In the genomic region with DNA sequence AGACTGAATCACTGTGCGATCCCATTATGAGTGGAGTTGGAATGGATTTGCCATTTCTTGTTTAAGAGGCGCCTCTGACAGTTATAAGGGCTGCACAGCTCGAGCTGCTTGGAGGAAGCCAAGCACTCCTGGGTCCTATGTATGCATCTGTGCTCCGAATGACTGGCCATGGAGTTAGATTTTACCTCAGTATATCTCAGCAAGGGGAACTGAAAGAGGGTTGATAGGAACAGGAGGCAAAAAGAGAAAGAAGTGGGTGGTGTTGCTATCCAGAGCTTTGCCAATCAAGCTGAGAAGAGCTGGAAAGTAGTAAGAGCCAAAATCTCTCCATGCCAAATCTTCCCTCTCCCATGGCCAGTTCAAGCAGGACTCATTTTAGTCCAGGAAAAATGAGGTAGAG, we compare ENCODE assay signal across 27 cellular contexts.
DNase-seq lines count a peak whose midpoint lies in the region; ATAC-seq, FAIRE-seq and TF ChIP-seq lines count a peak whose summit lies in the region.
"Had no signal": no experiment of that assay in that cellular context is flagged by ENCODE, and none has a peak within 500 bp of the region (broad histone marks: within the 10 kb centered on the region; RNA-seq: fewer than 3 reads in every experiment).

No MANE protein-coding gene starts in this region.

- no peak overlapping the region for H3K4me2 ChIP-seq in H1 (ENCODE audit: insufficient read depth in 1 of 2, low read depth in 2 of 2, low read length in 2 of 2)
- H3K4me2 ChIP-seq: SK-N-SH had no signal

- no peaks in the 10 kb centered on the region for H3K4me1 Mint-ChIP-seq in stimulated activated naive B cell treated with anti-CD40 and anti-IgM and Interleukin-4, amounts not matched to agents 10 μg/mL and 1 μg/mL and 100 μg/mL, for 72 hours
- H3K4me1 Mint-ChIP-seq: stimulated activated memory B cell treated with anti-CD40 and anti-IgM and Interleukin-4, amounts not matched to agents 10 μg/mL and 1 μg/mL and 100 μg/mL, for 72 hours; T-helper 17 cell had no signal

- no peak for TF ChIP-seq CTCF in H1 (IDR thresholded peaks at IDR 0.05; ENCODE audit: control extremely low read depth in 1 of 3, insufficient read depth in 1 of 3, low read depth in 1 of 3, low read length in 3 of 3)

- H2BK5ac ChIP-seq in H1 (ENCODE audit: low read depth, low read length): peak overlapping the region; percentile 12; the same call in 1 of the 2 replicates

- TF ChIP-seq RAD21 in H1 (IDR thresholded peaks at IDR 0.05 in 1 of 2, conservative IDR thresholded peaks at IDR 0.05 in 1 of 2; ENCODE audit: low read depth in 2 of 2, low read length in 2 of 2): no peak

- H3K36me3 ChIP-seq in H1 (ENCODE audit: control insufficient read depth in 2 of 4, insufficient read depth in 4 of 4, low read length in 3 of 4): no peaks in the 10 kb centered on the region
- H3K36me3 ChIP-seq: HAP-1, heart left ventricle, neutrophil, prostate gland, suprapubic skin, upper lobe of right lung had no signal

- no peak overlapping the region for H3K4me3 ChIP-seq in H1 (ENCODE audit: extremely low read depth in 1 of 4, insufficient read depth in 2 of 4, low read depth in 3 of 4, low read length in 4 of 4)
- H3K4me3 ChIP-seq: HAP-1, prostate gland, suprapubic skin, upper lobe of right lung had no signal

- H3K27me3 ChIP-seq in H1 (replicated peaks in 1 of 4; ENCODE audit: control insufficient read depth in 3 of 4, extremely low read depth in 1 of 4, insufficient read depth in 3 of 4, low read length in 3 of 4): no peaks in the 10 kb centered on the region
- H3K27me3 ChIP-seq: heart left ventricle, neutrophil, suprapubic skin, upper lobe of right lung had no signal

- H3K4ac ChIP-seq in H1 (replicated peaks; ENCODE audit: insufficient read length, low read depth, low read length): peak overlapping the region; percentile 46

- no peaks in the 10 kb centered on the region for H4K20me1 ChIP-seq in H1 (replicated peaks in 1 of 2; ENCODE audit: control insufficient read depth in 1 of 2, insufficient read depth in 2 of 2, low read length in 2 of 2)

- DNase-seq in H1 (ENCODE audit: low read depth in 1 of 2, low spot score in 2 of 2): no peak
- DNase-seq in stimulated activated naive B cell treated with anti-CD40 and anti-IgM and Interleukin-4, amounts not matched to agents 10 μg/mL and 1 μg/mL and 100 μg/mL, for 72 hours: no peak
- DNase-seq in activated T-cell treated with anti-CD3 and anti-CD28 coated beads for 4 hours: no peak
- no peak for DNase-seq in NCI-H1694 treated with DMSO at 0.1 percent for 48 hours (lab: John Stamatoyannopoulos, UW)
- DNase-seq in NK-92 treated with Interleukin-12 subunit alpha and Interleukin-12 subunit beta, amount 100 ng/mL, for 24 hours (lab: John Stamatoyannopoulos, UW): no peak
- DNase-seq: activated CD8-positive, alpha-beta T cell treated with anti-CD3 and anti-CD28 coated beads for 36 hours; effector CD8-positive, alpha-beta T cell; heart left ventricle; IMR-90; NCI-H1092; OCI-M1; SK-N-SH; stimulated activated CD4-positive, alpha-beta T cell treated with anti-CD3 and anti-CD28 coated beads, Interleukin-12 subunit alpha, Interleukin-12 subunit beta, amount 100 ng/mL, for 4 hours; stimulated activated CD4-positive, alpha-beta T cell treated with anti-CD3 and anti-CD28 coated beads, Interleukin-4, amount 100 ng/mL, for 24 hours; T-helper 17 cell; upper lobe of right lung had no signal

- H3K27ac ChIP-seq in H1 (ENCODE audit: low read depth, low read length): no peak overlapping the region
- H3K27ac ChIP-seq: neutrophil, prostate gland, suprapubic skin, upper lobe of right lung had no signal

- no peak for TF ChIP-seq EP300 in H1 (IDR thresholded peaks at IDR 0.05; ENCODE audit: borderline replicate concordance in 1 of 2, low read depth in 2 of 2, low read length in 2 of 2)

- no peak overlapping the region for H2BK120ac ChIP-seq in H1 (replicated peaks; ENCODE audit: low read depth, low read length)

- no peaks in the 10 kb centered on the region for H3K9me3 ChIP-seq in H1 (ENCODE audit: insufficient read depth in 2 of 2, low read depth in 1 of 2, low read length in 1 of 2)
- H3K9me3 ChIP-seq: HAP-1, heart left ventricle, neutrophil, prostate gland, SK-N-SH, suprapubic skin, upper lobe of right lung had no signal

- 92% methylated on average over 4 of the region's 4 CpGs; no CpG with 5 or more reads in 1 of the 2 experiments for WGBS in H1 (ENCODE audit: extremely low coverage in 1 of 2, insufficient coverage in 1 of 2, insufficient read length in 1 of 2, insufficient replicate concordance in 2 of 2, low coverage in 1 of 2, low lambda C conversion rate in 2 of 2, missing lambda C conversion rate in 1 of 2), 2 experiments

- no peaks in the 10 kb centered on the region for H3K23me2 ChIP-seq in H1 (ENCODE audit: low read depth, low read length)

- POLR2A ChIA-PET in H1 (lab: Charles Lee; ENCODE audit: partially characterized antibody): no interaction called here

- H2BK20ac ChIP-seq in H1 (ENCODE audit: low read length): peak overlapping the region; percentile 67

- peak overlapping the region; percentile 61 for H2BK12ac ChIP-seq in H1 (ENCODE audit: low read depth, low read length)

- peak overlapping the region; percentile 25 for H2AFZ ChIP-seq in H1 (ENCODE audit: low read length)

- no peak overlapping the region for H3K18ac ChIP-seq in H1 (ENCODE audit: extremely low read depth, low read length)

- H2AK5ac ChIP-seq in H1 (ENCODE audit: low read depth, low read length): no peak overlapping the region

- H3K4me3 Mint-ChIP-seq in stimulated activated naive B cell treated with anti-CD40 and anti-IgM and Interleukin-4, amounts not matched to agents 10 μg/mL and 1 μg/mL and 100 μg/mL, for 72 hours: no peak overlapping the region
- H3K4me3 Mint-ChIP-seq: activated CD8-positive, alpha-beta T cell treated with anti-CD3 and anti-CD28 coated beads for 36 hours; stimulated activated memory B cell treated with anti-CD40 and anti-IgM and Interleukin-4, amounts not matched to agents 10 μg/mL and 1 μg/mL and 100 μg/mL, for 72 hours; T-helper 17 cell had no signal

- H3K27ac Mint-ChIP-seq in stimulated activated naive B cell treated with anti-CD40 and anti-IgM and Interleukin-4, amounts not matched to agents 10 μg/mL and 1 μg/mL and 100 μg/mL, for 72 hours: no peak overlapping the region
- H3K27ac Mint-ChIP-seq: activated CD8-positive, alpha-beta T cell treated with anti-CD3 and anti-CD28 coated beads for 36 hours; activated naive CD4-positive, alpha-beta T cell treated with anti-CD3 and anti-CD28 coated beads, Interleukin-2, amount 50 U/mL, for 72 hours; stimulated activated memory B cell treated with anti-CD40 and anti-IgM and Interleukin-4, amounts not matched to agents 10 μg/mL and 1 μg/mL and 100 μg/mL, for 72 hours; T-helper 17 cell had no signal

- no peak overlapping the region for H3K9ac ChIP-seq in H1 (replicated peaks in 1 of 4; ENCODE audit: extremely low read depth in 1 of 4, low read depth in 3 of 4, low read length in 3 of 4)
- H3K9ac ChIP-seq: SK-N-SH had no signal

- H3K56ac ChIP-seq in H1 (replicated peaks; ENCODE audit: insufficient read length, low read depth, low read length): no peak overlapping the region

- TF ChIP-seq POLR2A in H1 (IDR thresholded peaks at IDR 0.05; ENCODE audit: control extremely low read depth in 1 of 2, low read depth in 2 of 2, low read length in 2 of 2): no peak

- no peaks in the 10 kb centered on the region for H3K79me2 ChIP-seq in H1 (ENCODE audit: control insufficient read depth in 1 of 2, insufficient read depth in 2 of 2, low read length in 2 of 2)

- peaks cover 0 to 10% (median 5%) of the 10 kb centered on the region in 4 experiments; a peak in 5 of 7 replicates for H3K4me1 ChIP-seq in H1 (replicated peaks in 1 of 4; ENCODE audit: control insufficient read depth in 3 of 4, insufficient read depth in 4 of 4, low read length in 3 of 4)
- H3K4me1 ChIP-seq: HAP-1, heart left ventricle, prostate gland, suprapubic skin, upper lobe of right lung had no signal

- peak overlapping the region; percentile 75 for H4K91ac ChIP-seq in H1 (replicated peaks; ENCODE audit: insufficient read length, low read length)

- H3K9me3 Mint-ChIP-seq in stimulated activated naive B cell treated with anti-CD40 and anti-IgM and Interleukin-4, amounts not matched to agents 10 μg/mL and 1 μg/mL and 100 μg/mL, for 72 hours: peaks cover 0 to 1% of the 10 kb centered on the region in 2 donors
- H3K9me3 Mint-ChIP-seq: activated CD8-positive, alpha-beta T cell treated with anti-CD3 and anti-CD28 coated beads for 36 hours; activated naive CD4-positive, alpha-beta T cell treated with anti-CD3 and anti-CD28 coated beads, Interleukin-2, amount 50 U/mL, for 72 hours had no signal

- H3K14ac ChIP-seq in H1 (ENCODE audit: insufficient read length): no peak overlapping the region

- H2BK15ac ChIP-seq in H1 (ENCODE audit: low read length): no peak overlapping the region

- no peaks in the 10 kb centered on the region for H3K27me3 Mint-ChIP-seq in stimulated activated naive B cell treated with anti-CD40 and anti-IgM and Interleukin-4, amounts not matched to agents 10 μg/mL and 1 μg/mL and 100 μg/mL, for 72 hours
- H3K27me3 Mint-ChIP-seq: activated CD8-positive, alpha-beta T cell treated with anti-CD3 and anti-CD28 coated beads for 36 hours; stimulated activated memory B cell treated with anti-CD40 and anti-IgM and Interleukin-4, amounts not matched to agents 10 μg/mL and 1 μg/mL and 100 μg/mL, for 72 hours; T-helper 17 cell had no signal

- H4K5ac ChIP-seq in H1 (ENCODE audit: insufficient read length, low read depth, low read length): no peak overlapping the region

- H4K8ac ChIP-seq in H1 (ENCODE audit: extremely low read depth, insufficient read depth, low read length): no peak overlapping the region

- H3K23ac ChIP-seq in H1 (ENCODE audit: insufficient read length): no peak overlapping the region

- no peak for FAIRE-seq in H1 (lab: Jason Lieb, UNC)
- FAIRE-seq: colon, GM12892 had no signal

- no peaks in the 10 kb centered on the region for H3K79me1 ChIP-seq in H1 (ENCODE audit: low read depth, low read length)

- CTCF ChIA-PET in H1 (lab: Charles Lee; ENCODE audit: partially characterized antibody): interaction anchor here (1.2 kb wide), 1 partner anchor 211 kb away, joined by 4 read pairs; no protein-coding TSS in a partner anchor

- ATAC-seq in GM19351 (IDR thresholded peaks at IDR 0.05; ENCODE audit: unreplicated experiment) (peak; percentile 86), HG03025 (IDR thresholded peaks at IDR 0.05; ENCODE audit: low FRiP score, unreplicated experiment) (peak; percentile 66)
- ATAC-seq in stimulated activated naive B cell treated with anti-CD40 and anti-IgM and Interleukin-4, amounts not matched to agents 10 μg/mL and 1 μg/mL and 100 μg/mL, for 72 hours (replicated peaks): peak; percentile 29 to 55
- ATAC-seq: activated CD8-positive, alpha-beta T cell treated with anti-CD3 and anti-CD28 coated beads for 36 hours; activated naive CD4-positive, alpha-beta T cell treated with anti-CD3 and anti-CD28 coated beads, Interleukin-2, amount 50 U/mL, for 72 hours; heart left ventricle; sciatic nerve; stimulated activated memory B cell treated with anti-CD40 and anti-IgM and Interleukin-4, amounts not matched to agents 10 μg/mL and 1 μg/mL and 100 μg/mL, for 72 hours; T-helper 17 cell; upper lobe of right lung had no signal

- H3K36me3 Mint-ChIP-seq in stimulated activated naive B cell treated with anti-CD40 and anti-IgM and Interleukin-4, amounts not matched to agents 10 μg/mL and 1 μg/mL and 100 μg/mL, for 72 hours: no peaks in the 10 kb centered on the region
- H3K36me3 Mint-ChIP-seq: activated naive CD4-positive, alpha-beta T cell treated with anti-CD3 and anti-CD28 coated beads, Interleukin-2, amount 50 U/mL, for 72 hours; stimulated activated memory B cell treated with anti-CD40 and anti-IgM and Interleukin-4, amounts not matched to agents 10 μg/mL and 1 μg/mL and 100 μg/mL, for 72 hours had no signal
